Comparison of ENCODE assay signal across 8 cellular contexts in genomic region chr16:17470871-17471744, GRCh38. TPM values are rescaled to one million over a fixed set of nuclear protein-coding genes. Genes with fewer than 3 reads are reported as not detected.
DNase-seq lines count a peak whose midpoint lies in the region; ATAC-seq and TF ChIP-seq lines count a peak whose summit lies in the region.

TSS of gene XYLT1 (minus strand) at chr16:17470960. CDS start at chr16:17470796, 164 bp downstream.

- H3K27me3 ChIP-seq in A673 (replicated peaks; ENCODE audit: insufficient read depth, low read depth, low read length, poor library complexity) (peaks cover 32% of the 10 kb centered on the region), mammary epithelial cell (ENCODE audit: insufficient read depth, low read length) (no peaks in the 10 kb centered on the region)

- no peak for ATAC-seq in HG03469 (IDR thresholded peaks at IDR 0.05; ENCODE audit: unreplicated experiment)

- no peaks in the 10 kb centered on the region for H3K9me3 Mint-ChIP-seq in HFFc6

- H3K4me2 ChIP-seq in mammary epithelial cell (ENCODE audit: insufficient read depth, low read depth, low read length) = peak within 1 kb of the TSS; percentile 97

- H3K27ac ChIP-seq in A673 (ENCODE audit: low read depth, low read length, poor library complexity, severe bottlenecking) (no peak within 1 kb of the TSS), mammary epithelial cell (ENCODE audit: insufficient read depth, low read depth, low read length) (peak within 1 kb of the TSS; percentile 16)

- H3K4me3 Mint-ChIP-seq in HFFc6 = peak within 1 kb of the TSS; percentile 90

- H3K4me1 ChIP-seq in A673 (ENCODE audit: insufficient read depth, low read length, poor library complexity, severe bottlenecking) (no peaks in the 10 kb centered on the region), mammary epithelial cell (ENCODE audit: insufficient read depth, low read length) (peaks cover 28% of the 10 kb centered on the region)

- peak within 1 kb of the TSS; percentile 27 for H3K4me3 ChIP-seq in A673 (ENCODE audit: low read depth, low read length, poor library complexity, severe bottlenecking)
- H3K4me3 ChIP-seq in mammary epithelial cell (replicated peaks in 1 of 3; ENCODE audit: insufficient read depth in 1 of 3, low read depth in 2 of 3, low read length in 3 of 3) = peak within 1 kb of the TSS; percentile 48 to 66 (median 65)

- DNase-seq in A673 (ENCODE audit: low spot score) (peak; percentile 14), HFFc6 (peak; percentile 96), T-helper 22 cell (ENCODE audit: low read depth) (peak; percentile 46), mammary epithelial cell (peak; percentile 82), iris pigment epithelial cell (ENCODE audit: low read depth) (peak; percentile 30), NCI-H2029 treated with DMSO at 0.1 percent for 48 hours (lab: John Stamatoyannopoulos, UW) (no peak)
- peak; percentile 74 for DNase-seq in stimulated activated CD4-positive, alpha-beta T cell treated with anti-CD3 and anti-CD28 coated beads, Interleukin-15, amount 100 ng/mL, for 24 hours

- peak within 1 kb of the TSS; percentile 95 for H3K27ac Mint-ChIP-seq in HFFc6

- no peaks in the 10 kb centered on the region for H3K36me3 ChIP-seq in A673 (ENCODE audit: insufficient read depth, low read length, poor library complexity, severe bottlenecking)
- H3K36me3 ChIP-seq in mammary epithelial cell (ENCODE audit: insufficient read depth, low read length) = no peaks in the 10 kb centered on the region

- WGBS in mammary epithelial cell (ENCODE audit: low coverage, missing lambda C conversion rate) = 24% methylated on average over 15 of the region's 44 CpGs

- intact Hi-C loops in A673 (cut with micrococcal nuclease; ENCODE audit: unreplicated experiment) = no loop called here
- intact Hi-C loops in mammary epithelial cell (cut with micrococcal nuclease) = loop anchor here (2.0 to 10.0 kb wide), 4 partner anchors 82 to 606 kb away; no protein-coding TSS in a partner anchor

- dilution Hi-C loops in mammary epithelial cell (cut with HindIII; ENCODE audit: low sequenced_read_pairs) = loop anchor here (10.0 kb wide), 1 partner anchor 64 kb away; no protein-coding TSS in a partner anchor

- H4K20me1 ChIP-seq in mammary epithelial cell (ENCODE audit: insufficient read depth, low read length) = no peaks in the 10 kb centered on the region

- in situ Hi-C loops in mammary epithelial cell (cut with MboI; ENCODE audit: low sequenced_read_pairs in 2 of 2) = loop anchor here in 1 of 2 donors (5.0 kb wide), 1 partner anchor 81 kb away; no protein-coding TSS in a partner anchor

- H3K79me2 ChIP-seq in mammary epithelial cell (ENCODE audit: insufficient read depth, low read length) = peaks cover 13% of the 10 kb centered on the region

- no peaks in the 10 kb centered on the region for H3K9me3 ChIP-seq in A673 (ENCODE audit: low read depth, low read length, poor library complexity, severe bottlenecking)
- H3K9me3 ChIP-seq in mammary epithelial cell (replicated peaks; ENCODE audit: insufficient read depth, low read length) = no peaks in the 10 kb centered on the region

- H3K9ac ChIP-seq in mammary epithelial cell (ENCODE audit: insufficient read depth, low read length) = peak within 1 kb of the TSS; percentile 16

- BruUV-seq in A673 (replicated peaks; lab: Mats Ljungman, UMichigan) (no TSS peak), mammary epithelial cell (replicated peaks; lab: Mats Ljungman, UMichigan) (no TSS peak)

- H2AFZ ChIP-seq in mammary epithelial cell (ENCODE audit: low read depth, low read length) = peak within 1 kb of the TSS; percentile 88

- peaks cover 3% of the 10 kb centered on the region for H3K27me3 Mint-ChIP-seq in HFFc6 (ENCODE audit: insufficient read depth)

- no peaks in the 10 kb centered on the region for H3K36me3 Mint-ChIP-seq in HFFc6 (ENCODE audit: low read depth)

- POLR2A ChIA-PET in A673 (lab: Charles Lee; ENCODE audit: low non-redundant PET) = no interaction called here

- no peak for TF ChIP-seq CTCF in A673 (conservative IDR thresholded peaks at IDR 0.05; ENCODE audit: low read depth, low read length)
- no peak for TF ChIP-seq CTCF in HFFc6 (IDR thresholded peaks at IDR 0.05)
- no peak for TF ChIP-seq CTCF in mammary epithelial cell (conservative IDR thresholded peaks at IDR 0.05 in 1 of 2, IDR thresholded peaks at IDR 0.05 in 1 of 2; ENCODE audit: extremely low read depth in 1 of 2, insufficient read depth in 1 of 2, low read depth in 1 of 2, low read length in 2 of 2)

- H3K4me1 Mint-ChIP-seq in HFFc6 (ENCODE audit: low read depth) = peaks cover 62% of the 10 kb centered on the region

- CTCF ChIA-PET in A673 (lab: Charles Lee) (no interaction called here), mammary epithelial cell (lab: Charles Lee; ENCODE audit: low non-redundant PET) (no interaction called here)

RNA-seq across cellular contexts. Expression of gene XYLT1, which starts in this region (rescaled TPM):
- 0.13 and 0.64 TPM in 2 replicates for total RNA-seq in A673 (2021)
- total RNA-seq in HFFc6 (2021; fragmentation: NEBNext Ultra II Directional; extraction: Animal tissue kit (Norgen Biotek cat#: 25700)) = 10 to 100 TPM; 22.0 to 51.1 (median 27.5) TPM
- 10 to 100 TPM in 1 of 2 donors, 1 to 10 TPM in 1; 3.5 to 16.7 TPM for total RNA-seq in mammary epithelial cell
- polyA plus RNA-seq in mammary epithelial cell = 5.2 TPM
- polyA minus RNA-seq in mammary epithelial cell = 14.6 TPM

Comparison
In these comparisons a context has a peak if more than half of its experiments do, and no peak if none do; other contexts are left out.
1. Peak in DNase-seq and H3K4me3 ChIP-seq in A673; RNA of the gene not detected or under 1 TPM.